Comparison of ENCODE assay signal across 8 cellular contexts in genomic region chr12:112937741-112938719, GRCh38. TPM values are rescaled to one million over a fixed set of nuclear protein-coding genes. Genes with fewer than 3 reads are reported as not detected.
DNase-seq lines count a peak whose midpoint lies in the region; ATAC-seq and TF ChIP-seq lines count a peak whose summit lies in the region.

Gene OAS3, plus strand, starts transcription at chr12:112938474. Its CDS starts 57 bp downstream, at chr12:112938531.

- H3K36me3 ChIP-seq in psoas muscle (ENCODE audit: insufficient read depth in 1 of 2, low read depth in 1 of 2), result no peaks in the 10 kb centered on the region

- H3K4me1 ChIP-seq in psoas muscle, result no peaks in the 10 kb centered on the region

- peak within 1 kb of the TSS; percentile 55 for H3K27ac ChIP-seq in psoas muscle

- intact Hi-C loops in T-helper 1 cell treated with Interleukin-12 subunit alpha and Interleukin-12 subunit beta and Interleukin-4 antibody, amounts not matched to agents 30 ng/mL and 1 ng/mL, for 36 hours (cut with micrococcal nuclease), result loop anchor here (1.0 to 2.0 kb wide), 4 partner anchors 32 to 247 kb away; partner anchors contain the start of genes DDX54, OAS1, OAS2 and RITA1
- intact Hi-C loops in left ventricle myocardium superior (cut with micrococcal nuclease), result no loop called here
- intact Hi-C loops in psoas muscle (cut with DNase I), result no loop called here

- TF ChIP-seq CTCF in psoas muscle (IDR thresholded peaks at IDR 0.05), result no peak

- WGBS in psoas muscle, 3 donors, result 6 to 7% (median 7%) methylated on average over 48 to 50 of the region's 50 CpGs

- DNase-seq in NCI-H345 (lab: John Stamatoyannopoulos, UW) (peak; percentile 59), NCI-H345 treated with DMSO at 0.1 percent for 48 hours (lab: John Stamatoyannopoulos, UW; ENCODE audit: unreplicated experiment) (no peak), HuH-7.5 (ENCODE audit: low spot score) (peak; percentile 45), amygdala (lab: John Stamatoyannopoulos, UW) (peak in 37 of 56 donors; percentile 7 to 61 (median 26)), left ventricle myocardium superior (peak; percentile 92), psoas muscle (peak; percentile 89 to 92), ureter (ENCODE audit: low spot score) (peak; percentile 86)

- H3K4me3 ChIP-seq in psoas muscle, result peak within 1 kb of the TSS; percentile 74

- H3K9me3 ChIP-seq in psoas muscle, result no peaks in the 10 kb centered on the region

- ATAC-seq in left ventricle myocardium superior (peak; percentile 96), psoas muscle (peak; percentile 46 to 84 (median 72))

- peaks cover 0 to 17% (median 0%) of the 10 kb centered on the region in 3 donors for H3K27me3 ChIP-seq in psoas muscle (ENCODE audit: insufficient read depth in 3 of 3, low read length in 2 of 3)

RNA-seq across cellular contexts. Expression of gene OAS3, which starts in this region (rescaled TPM):
- total RNA-seq in T-helper 1 cell treated with Interleukin-12 subunit alpha and Interleukin-12 subunit beta and Interleukin-4 antibody, amounts not matched to agents 30 ng/mL and 1 ng/mL, for 36 hours, result 286 and 292 TPM in 2 replicates
- total RNA-seq in left ventricle myocardium superior, result 6.2 TPM
- total RNA-seq in psoas muscle, result 1 to 10 TPM; 1.5 to 6.7 (median 3.1) TPM
- polyA plus RNA-seq in psoas muscle, result 1 to 10 TPM; 1.1 to 1.7 (median 1.4) TPM
- 33.4 TPM for total RNA-seq in ureter
